ENCODE assay signal across 2 cellular contexts in genomic region chr11:62911137-62912130, GRCh38.
A peak's percentile ranks its signal among the peaks of the same experiment; 100 is the strongest.
TF ChIP-seq lines count a peak whose summit lies in the region.

No MANE protein-coding gene starts in this region.

TF ChIP-seq in SK-N-SH, 30 proteins besides CTCF, POLR2A, EP300 and RAD21:
- TF ChIP-seq CHD2 (IDR thresholded peaks at IDR 0.05; ENCODE audit: low read length, partially characterized antibody) (peak; percentile 15), GATA2 (CRISPR knock-in tag; IDR thresholded peaks at IDR 0.05) (peak; percentile 44), MXI1 (IDR thresholded peaks at IDR 0.05; ENCODE audit: low read depth, low read length) (peak; percentile 48; the same call in 1 of the 2 replicates), PBX3 (IDR thresholded peaks at IDR 0.05) (no peak)

TF ChIP-seq in K562, 482 proteins besides CTCF, POLR2A, EP300 and RAD21:
- TF ChIP-seq CHD1 (IDR thresholded peaks at IDR 0.05; ENCODE audit: low read length) (no peak), NRF1 (conservative IDR thresholded peaks at IDR 0.05 in 1 of 2, IDR thresholded peaks at IDR 0.05 in 1 of 2) (peak; percentile 26 to 29; a peak in 2 of 4 replicates)
